12 cellular contexts compared by ENCODE assay signal in genomic region chr1:107865627-107866026, GRCh38.
"Had no signal": no experiment of that assay in that cellular context is flagged by ENCODE, and none has a peak within 500 bp of the region (broad histone marks: within the 10 kb centered on the region; RNA-seq: fewer than 3 reads in every experiment).

No MANE protein-coding gene starts in this region.

- H3K27me3 ChIP-seq: heart right ventricle, stomach had no signal

- H3K4me3 ChIP-seq: heart right ventricle, stomach, thoracic aorta had no signal

- DNase-seq: activated CD4-positive, alpha-beta memory T cell treated with anti-CD3 and anti-CD28 coated beads, Interleukin-2, amount 10 ng/mL, durations not matched to agents 7 days and 5 days; activated CD8-positive, alpha-beta memory T cell treated with anti-CD3 and anti-CD28 coated beads, Interleukin-2, amount 50 U/mL, for 4 hours; aorta; foreskin melanocyte; heart right ventricle; left ventricle myocardium superior; retina; stimulated activated CD4-positive, alpha-beta T cell treated with anti-CD3 and anti-CD28 coated beads, Interleukin-15, amount 100 ng/mL, for 24 hours; stimulated activated CD4-positive, alpha-beta T cell treated with anti-CD3 and anti-CD28 coated beads, Interleukin-4, amount 100 ng/mL, for 24 hours; stomach had no signal

- H3K9me3 ChIP-seq: stomach, thoracic aorta had no signal

- H3K27ac ChIP-seq: stomach, thoracic aorta had no signal

- H3K27me3 Mint-ChIP-seq: activated CD4-positive, alpha-beta memory T cell treated with anti-CD3 and anti-CD28 coated beads, Interleukin-2, amount 10 ng/mL, durations not matched to agents 7 days and 5 days had no signal

- H3K36me3 ChIP-seq: heart right ventricle, stomach, thoracic aorta had no signal

- ATAC-seq: heart right ventricle, left ventricle myocardium superior had no signal

- H3K4me3 Mint-ChIP-seq: activated CD4-positive, alpha-beta memory T cell treated with anti-CD3 and anti-CD28 coated beads, Interleukin-2, amount 10 ng/mL, durations not matched to agents 7 days and 5 days; T-helper 2 cell treated with Interferon-gamma antibody and Interleukin-4, amounts not matched to agents 5 μg/mL and 100 μg/mL, for 36 hours had no signal

- H3K27ac Mint-ChIP-seq: activated CD4-positive, alpha-beta memory T cell treated with anti-CD3 and anti-CD28 coated beads, Interleukin-2, amount 10 ng/mL, durations not matched to agents 7 days and 5 days; T-helper 2 cell treated with Interferon-gamma antibody and Interleukin-4, amounts not matched to agents 5 μg/mL and 100 μg/mL, for 36 hours had no signal

- H3K9me3 Mint-ChIP-seq: activated CD4-positive, alpha-beta memory T cell treated with anti-CD3 and anti-CD28 coated beads, Interleukin-2, amount 10 ng/mL, durations not matched to agents 7 days and 5 days had no signal
